ENCODE assay signal across 11 cellular contexts in genomic region chr5:77644443-77645157, GRCh38. TPM values are rescaled to one million over a fixed set of nuclear protein-coding genes. Genes with fewer than 3 reads are reported as not detected.
DNase-seq lines count a peak whose midpoint lies in the region; ATAC-seq, FAIRE-seq and TF ChIP-seq lines count a peak whose summit lies in the region.
"Had no signal": no experiment of that assay in that cellular context is flagged by ENCODE, and none has a peak within 500 bp of the region (broad histone marks: within the 10 kb centered on the region; RNA-seq: fewer than 3 reads in every experiment).

No MANE protein-coding gene starts in this region.

- H3K27ac Mint-ChIP-seq in Caco-2 (ENCODE audit: unreplicated experiment) = no peak overlapping the region

- CTCF ChIA-PET in A549 (lab: Yijun Ruan, JAX) (no interaction called here), Caco-2 (lab: Charles Lee) (interaction anchor here (0.6 kb wide), 2 partner anchors 21 to 363 kb away, joined by 3 to 5 read pairs; no protein-coding TSS in a partner anchor)

- H3K36me3 Mint-ChIP-seq in Caco-2 (ENCODE audit: insufficient read depth, unreplicated experiment) = no peaks in the 10 kb centered on the region

- no peaks in the 10 kb centered on the region for H4K20me1 ChIP-seq in OCI-LY3 (ENCODE audit: insufficient read depth, low read length)

- DNase-seq in A549 (ENCODE audit: low read depth in 1 of 2, low spot score in 1 of 2) (no peak), Caco-2 (no peak), body of pancreas (no peak), GM19239 (ENCODE audit: insufficient read length, low spot score) (no peak), superior temporal gyrus (ENCODE audit: extremely low spot score) (no peak)
- no peak for DNase-seq in effector CD4-positive, alpha-beta T cell

- peaks cover 42% of the 10 kb centered on the region for H3K27me3 Mint-ChIP-seq in Caco-2 (ENCODE audit: insufficient read depth, unreplicated experiment)

- TF ChIP-seq EP300 in A549 (IDR thresholded peaks at IDR 0.05) = no peak

- H3K4me3 Mint-ChIP-seq in Caco-2 (ENCODE audit: unreplicated experiment) = peak overlapping the region; percentile 64

- TF ChIP-seq POLR2A in A549 (IDR thresholded peaks at IDR 0.05; ENCODE audit: low read length) (no peak), body of pancreas (IDR thresholded peaks at IDR 0.05) (no peak)

- no peaks in the 10 kb centered on the region for H3K9me3 Mint-ChIP-seq in Caco-2 (ENCODE audit: unreplicated experiment)

- H3K9ac ChIP-seq in OCI-LY3 (ENCODE audit: low read length) (peak overlapping the region; percentile 59), iPS-15b (ENCODE audit: low read depth, low read length) (no peak overlapping the region)

- TF ChIP-seq RAD21 in A549 (conservative IDR thresholded peaks at IDR 0.05 in 1 of 2, IDR thresholded peaks at IDR 0.05 in 1 of 2) = no peak

- H3K27me3 ChIP-seq in Caco-2 (replicated peaks; ENCODE audit: control insufficient read depth, insufficient read depth, low read length) (no peaks in the 10 kb centered on the region; the same call in 1 of the 2 replicates), OCI-LY3 (ENCODE audit: low read depth, low read length) (peaks cover 5% of the 10 kb centered on the region), iPS-15b (ENCODE audit: control insufficient read depth, insufficient read depth, low read length) (peaks cover 98% of the 10 kb centered on the region), body of pancreas (peaks cover 5 to 53% of the 10 kb centered on the region in 2 donors)

- FAIRE-seq in A549 (lab: Jason Lieb, UNC) (no peak), GM19239 (lab: Jason Lieb, UNC) (no peak)
- FAIRE-seq: TTC549 had no signal

- no peaks in the 10 kb centered on the region for H3K79me2 ChIP-seq in OCI-LY3 (ENCODE audit: low read length)

- H3K27ac ChIP-seq in A549 (peak overlapping the region; percentile 54 to 82; a peak in 4 of 6 replicates), OCI-LY3 (ENCODE audit: low read length) (no peak overlapping the region), body of pancreas (no peak overlapping the region)
- H3K27ac ChIP-seq: breast epithelium had no signal

- no peaks in the 10 kb centered on the region for H3K4me1 ChIP-seq in A549
- peaks cover 10% of the 10 kb centered on the region; the same call in 1 of the 2 replicates for H3K4me1 ChIP-seq in Caco-2
- no peaks in the 10 kb centered on the region for H3K4me1 ChIP-seq in OCI-LY3 (ENCODE audit: low read length)
- H3K4me1 ChIP-seq in iPS-15b (ENCODE audit: control insufficient read depth, insufficient read depth, low read length) = no peaks in the 10 kb centered on the region
- peaks cover 16% of the 10 kb centered on the region for H3K4me1 ChIP-seq in body of pancreas

- H3K4me3 ChIP-seq in A549 (peak overlapping the region; percentile 63), Caco-2 (ENCODE audit: low read depth, low read length) (peak overlapping the region; percentile 17), OCI-LY3 (ENCODE audit: low read length) (peak overlapping the region; percentile 95), iPS-15b (ENCODE audit: low read depth, low read length) (peak overlapping the region; percentile 20), body of pancreas (no peak overlapping the region)

- intact Hi-C loops in Caco-2 (cut with micrococcal nuclease; ENCODE audit: unreplicated experiment) (loop anchor here (5.0 kb wide), 2 partner anchors 82 to 363 kb away; no protein-coding TSS in a partner anchor), body of pancreas (cut with DNase I) (no loop called here)

- BruUV-seq in Caco-2 (replicated peaks; lab: Mats Ljungman, UMichigan) = no TSS peak

- peaks cover 20% of the 10 kb centered on the region for H3K4me1 Mint-ChIP-seq in Caco-2 (ENCODE audit: low read depth, unreplicated experiment)

- no peaks in the 10 kb centered on the region for H3K9me3 ChIP-seq in A549
- no peaks in the 10 kb centered on the region for H3K9me3 ChIP-seq in Caco-2
- no peaks in the 10 kb centered on the region for H3K9me3 ChIP-seq in OCI-LY3 (ENCODE audit: insufficient read depth, low read length)
- H3K9me3 ChIP-seq in iPS-15b (ENCODE audit: control insufficient read depth, insufficient read depth, low read length) = no peaks in the 10 kb centered on the region
- peaks cover 0 to 10% (median 0%) of the 10 kb centered on the region in 3 donors for H3K9me3 ChIP-seq in body of pancreas
- H3K9me3 ChIP-seq: breast epithelium had no signal

- H3K36me3 ChIP-seq in Caco-2 (ENCODE audit: control insufficient read depth, insufficient read depth, low read length) (no peaks in the 10 kb centered on the region), OCI-LY3 (replicated peaks; ENCODE audit: low read depth, low read length) (no peaks in the 10 kb centered on the region), iPS-15b (ENCODE audit: control insufficient read depth, insufficient read depth, low read length) (no peaks in the 10 kb centered on the region), body of pancreas (replicated peaks in 1 of 2; ENCODE audit: insufficient read depth in 1 of 2, low read depth in 2 of 2) (no peaks in the 10 kb centered on the region)
- H3K36me3 ChIP-seq: breast epithelium had no signal

- ATAC-seq in A549 = no peak
- no peak for ATAC-seq in body of pancreas

- peak overlapping the region; percentile 93 for H2AFZ ChIP-seq in OCI-LY3 (ENCODE audit: low read depth, low read length)

- POLR2A ChIA-PET in A549 (lab: Yijun Ruan, JAX) (no interaction called here), Caco-2 (lab: Charles Lee) (no interaction called here)

- no peak for TF ChIP-seq CTCF in A549 (IDR thresholded peaks at IDR 0.05)
- no peak for TF ChIP-seq CTCF in Caco-2 (IDR thresholded peaks at IDR 0.05; ENCODE audit: insufficient read depth in 1 of 2, low read depth in 1 of 2, low read length in 1 of 2, severe bottlenecking in 1 of 2, unreplicated experiment in 1 of 2)
- no peak for TF ChIP-seq CTCF in OCI-LY3 (IDR thresholded peaks at IDR 0.05; ENCODE audit: low read depth, low read length)
- TF ChIP-seq CTCF in body of pancreas (IDR thresholded peaks at IDR 0.05) = no peak

- 53% methylated on average over 27 of the region's 31 CpGs for WGBS in A549 (ENCODE audit: missing lambda C conversion rate)
- WGBS in body of pancreas, 2 donors = 10 to 20% methylated on average over 31 of the region's 31 CpGs

- peak overlapping the region; percentile 99 for H3K4me2 ChIP-seq in A549
- H3K4me2 ChIP-seq in OCI-LY3 (ENCODE audit: low read length) = peak overlapping the region; percentile 92

TF ChIP-seq in A549, 52 proteins besides CTCF, POLR2A, EP300 and RAD21:
- TF ChIP-seq ZNF302 (CRISPR knock-in tag; IDR thresholded peaks at IDR 0.05) = no peak
- no peak for TF ChIP-seq GATA3 (IDR thresholded peaks at IDR 0.05; ENCODE audit: borderline replicate concordance)
- no peak for TF ChIP-seq CHD2 (IDR thresholded peaks at IDR 0.05; ENCODE audit: low read length, partially characterized antibody)
- no peak for TF ChIP-seq RCOR1 (IDR thresholded peaks at IDR 0.05; ENCODE audit: low read depth, low read length)
- TF ChIP-seq MAFK (IDR thresholded peaks at IDR 0.05; ENCODE audit: partially characterized antibody) = no peak
- TF ChIP-seq USF2 (IDR thresholded peaks at IDR 0.05) = no peak
- no peak for TF ChIP-seq REST (IDR thresholded peaks at IDR 0.05)
- no peak for TF ChIP-seq SREBF2 (IDR thresholded peaks at IDR 0.05)

RNA-seq across cellular contexts. Expression of gene OTP, which starts 6.1 kb away (rescaled TPM):
- polyA plus RNA-seq in A549 (2011; rRNA removed) (0.01 TPM in 1 of 2 replicates, not detected in the other), A549 (2017; fragmentation: RNase III; extraction: RNeasy Plus Mini Kit Qiagen cat#74134 plus additional on column Dnase treatment) (0.03 to 0.04 TPM (median 0.04 TPM) in 3 replicates)
- polyA plus RNA-seq in A549 (2012; cell fraction: cytosol; rRNA removed) = 0.04 TPM in 2 replicates
- 0.02 TPM in 2 replicates for polyA plus RNA-seq in A549 (2012; cell fraction: nucleus; rRNA removed)
- not detected in 2 replicates for polyA minus RNA-seq in A549 (2011; rRNA and poly(A)+ RNA removed)
- total RNA-seq in Caco-2 (2022) (0.11 TPM in 1 of 2 replicates, not detected in the other), body of pancreas (not detected)
- total RNA-seq: LHCN-M2 had no signal

Comparison
In these comparisons a context has a peak if more than half of its experiments do, and no peak if none do; other contexts are left out.
1. H3K27ac ChIP-seq: peak in A549 (2 of 2); none in OCI-LY3 (single experiment) and body of pancreas (0 of 4).
2. H3K4me3 ChIP-seq: peak in A549 (single experiment), Caco-2 (single experiment), OCI-LY3 (single experiment) and iPS-15b (single experiment); none in body of pancreas (0 of 2).